8 cellular contexts compared by ENCODE assay signal in the genomic region with DNA sequence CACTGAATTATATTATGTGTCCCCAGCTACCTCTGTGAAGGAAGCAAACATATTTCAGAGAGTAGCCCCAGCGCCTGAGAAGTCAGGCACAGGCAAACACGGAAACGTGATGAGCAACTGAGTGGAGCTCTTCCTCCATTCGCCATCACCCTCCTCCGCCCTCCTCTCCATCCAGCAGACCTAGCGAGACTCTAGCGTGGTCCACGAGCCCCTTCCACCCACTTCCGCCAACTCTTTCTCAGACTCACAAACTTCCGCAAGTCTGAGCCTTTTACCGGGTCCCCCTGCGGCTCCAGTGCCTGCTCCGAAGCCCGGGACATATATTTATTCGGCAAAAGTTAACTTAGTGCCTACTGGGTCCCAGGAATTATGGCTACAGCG. TPM values are rescaled to one million over a fixed set of nuclear protein-coding genes. Genes with fewer than 3 reads are reported as not detected.
DNase-seq lines count a peak whose midpoint lies in the region; ATAC-seq and TF ChIP-seq lines count a peak whose summit lies in the region.

No MANE protein-coding gene starts in this region.

- no peaks in the 10 kb centered on the region for H3K9me3 Mint-ChIP-seq in activated CD8-positive, alpha-beta T cell treated with anti-CD3 and anti-CD28 coated beads, Interleukin-2, amount 10 ng/mL, durations not matched to agents 7 days and 5 days (ENCODE audit: insufficient read depth)
- no peaks in the 10 kb centered on the region for H3K9me3 Mint-ChIP-seq in endodermal cell

- H3K27ac Mint-ChIP-seq in activated CD8-positive, alpha-beta T cell treated with anti-CD3 and anti-CD28 coated beads, Interleukin-2, amount 10 ng/mL, durations not matched to agents 7 days and 5 days: peak overlapping the region; percentile 100
- peak overlapping the region; percentile 99 for H3K27ac Mint-ChIP-seq in endodermal cell

- no peaks in the 10 kb centered on the region for H3K27me3 Mint-ChIP-seq in activated CD8-positive, alpha-beta T cell treated with anti-CD3 and anti-CD28 coated beads, Interleukin-2, amount 10 ng/mL, durations not matched to agents 7 days and 5 days (ENCODE audit: low read depth)
- H3K27me3 Mint-ChIP-seq in endodermal cell (ENCODE audit: insufficient read depth): peaks cover 8% of the 10 kb centered on the region

- H3K9me3 ChIP-seq in endodermal cell (ENCODE audit: control insufficient read depth, low read length) (no peaks in the 10 kb centered on the region), mucosa of rectum (ENCODE audit: control insufficient read depth in 2 of 2, low read length in 2 of 2) (no peaks in the 10 kb centered on the region)

- H3K9ac ChIP-seq in endodermal cell (ENCODE audit: extremely low read depth, low read length, poor library complexity, severe bottlenecking) (peak overlapping the region; percentile 96), mucosa of rectum (ENCODE audit: low read depth in 1 of 2, low read length in 2 of 2) (peak overlapping the region; percentile 61 to 82)

- DNase-seq in NCI-H1436 (lab: John Stamatoyannopoulos, UW) (peak; percentile 36), NCI-H1436 treated with DMSO at 0.1 percent for 48 hours (lab: John Stamatoyannopoulos, UW) (no peak), NCI-H526 treated with DMSO at 0.1 percent for 48 hours (lab: John Stamatoyannopoulos, UW) (peak; percentile 24), endodermal cell (no peak)
- peak; percentile 77 for DNase-seq in activated CD8-positive, alpha-beta T cell treated with anti-CD3 and anti-CD28 coated beads, Interleukin-2, amount 10 ng/mL, durations not matched to agents 7 days and 5 days
- peak; percentile 73 for DNase-seq in stimulated activated CD8-positive, alpha-beta memory T cell treated with anti-CD3 and anti-CD28 coated beads, Interleukin-4, amount 100 ng/mL, for 48 hours

- peaks cover 59% of the 10 kb centered on the region for H3K36me3 Mint-ChIP-seq in activated CD8-positive, alpha-beta T cell treated with anti-CD3 and anti-CD28 coated beads, Interleukin-2, amount 10 ng/mL, durations not matched to agents 7 days and 5 days (ENCODE audit: low read depth)
- peaks cover 45% of the 10 kb centered on the region for H3K36me3 Mint-ChIP-seq in endodermal cell (ENCODE audit: low read depth)

- H3K4me3 ChIP-seq in endodermal cell (ENCODE audit: low read length): peak overlapping the region; percentile 99
- peak overlapping the region; percentile 79 to 93 for H3K4me3 ChIP-seq in mucosa of rectum (ENCODE audit: low read length in 2 of 2)

- POLR2A ChIA-PET in activated CD8-positive, alpha-beta T cell treated with anti-CD3 and anti-CD28 coated beads, Interleukin-2, amount 10 ng/mL, durations not matched to agents 7 days and 5 days (lab: Charles Lee): interaction anchor here (0.6 to 2.8 kb wide), 21 partner anchors 9 to 1004 kb away, joined by 3 to 29 read pairs (median 4); a partner anchor contains a TSS

- CTCF ChIA-PET in activated CD8-positive, alpha-beta T cell treated with anti-CD3 and anti-CD28 coated beads, Interleukin-2, amount 10 ng/mL, durations not matched to agents 7 days and 5 days (lab: Charles Lee): interaction anchor here (1.2 to 3.8 kb wide), 5 partner anchors 18 to 83 kb away, joined by 4 to 46 read pairs (median 9); a partner anchor contains a TSS

- no peaks in the 10 kb centered on the region for H3K4me1 ChIP-seq in endodermal cell (ENCODE audit: control insufficient read depth, insufficient read depth, low read length)
- H3K4me1 ChIP-seq in mucosa of rectum (ENCODE audit: control insufficient read depth in 2 of 2, insufficient read depth in 2 of 2, low read length in 2 of 2): peaks cover 14 to 15% of the 10 kb centered on the region in 2 donors

- no peak for TF ChIP-seq CTCF in endodermal cell (conservative IDR thresholded peaks at IDR 0.05)

- H3K4me1 Mint-ChIP-seq in activated CD8-positive, alpha-beta T cell treated with anti-CD3 and anti-CD28 coated beads, Interleukin-2, amount 10 ng/mL, durations not matched to agents 7 days and 5 days (ENCODE audit: low read depth): peaks cover 52% of the 10 kb centered on the region
- H3K4me1 Mint-ChIP-seq in endodermal cell: peaks cover 17% of the 10 kb centered on the region

- H3K36me3 ChIP-seq in endodermal cell (ENCODE audit: control insufficient read depth, insufficient read depth, low read length): peaks cover 43% of the 10 kb centered on the region
- H3K36me3 ChIP-seq in mucosa of rectum (ENCODE audit: control insufficient read depth in 2 of 2, insufficient read depth in 2 of 2, low read length in 2 of 2): peaks cover 11 to 32% of the 10 kb centered on the region in 2 donors

- WGBS in endodermal cell (ENCODE audit: insufficient coverage in 1 of 2, insufficient read length in 1 of 2), 2 experiments: 0% methylated on average over 7 to 16 of the region's 16 CpGs

- peak overlapping the region; percentile 94 for H3K27ac ChIP-seq in endodermal cell (ENCODE audit: low read depth, low read length)
- H3K27ac ChIP-seq in mucosa of rectum (ENCODE audit: low read depth in 2 of 2, low read length in 2 of 2): peak overlapping the region; percentile 89 to 93

- H3K27me3 ChIP-seq in endodermal cell (ENCODE audit: control insufficient read depth, insufficient read depth, low read length, poor library complexity, severe bottlenecking) (no peaks in the 10 kb centered on the region), mucosa of rectum (ENCODE audit: control insufficient read depth in 2 of 2, insufficient read depth in 2 of 2, low read length in 2 of 2) (no peaks in the 10 kb centered on the region)

- H3K4me3 Mint-ChIP-seq in activated CD8-positive, alpha-beta T cell treated with anti-CD3 and anti-CD28 coated beads, Interleukin-2, amount 10 ng/mL, durations not matched to agents 7 days and 5 days: peak overlapping the region; percentile 98
- peak overlapping the region; percentile 94 for H3K4me3 Mint-ChIP-seq in endodermal cell

- ATAC-seq in HG03025 (IDR thresholded peaks at IDR 0.05; ENCODE audit: low FRiP score, unreplicated experiment): peak; percentile 27
- ATAC-seq in activated CD8-positive, alpha-beta T cell treated with anti-CD3 and anti-CD28 coated beads, Interleukin-2, amount 10 ng/mL, durations not matched to agents 7 days and 5 days: peak; percentile 69

RNA-seq across cellular contexts. Expression of a gene that starts 0.5 kb away (rescaled TPM):
- total RNA-seq in activated CD8-positive, alpha-beta T cell treated with anti-CD3 and anti-CD28 coated beads, Interleukin-2, amount 10 ng/mL, durations not matched to agents 7 days and 5 days: 100 to 1,000 TPM; 338 to 339 TPM
- total RNA-seq in endodermal cell: 100 to 1,000 TPM; 277 to 310 TPM
- polyA plus RNA-seq in endodermal cell (2013, experiment 1 of 2): 339 TPM
- 323 TPM for polyA plus RNA-seq in endodermal cell (2013, experiment 2 of 2)

RNA-seq across cellular contexts. Expression of a gene that starts 38.7 kb away (rescaled TPM):
- total RNA-seq in activated CD8-positive, alpha-beta T cell treated with anti-CD3 and anti-CD28 coated beads, Interleukin-2, amount 10 ng/mL, durations not matched to agents 7 days and 5 days: 1 to 10 TPM; 8.7 to 9.0 TPM
- total RNA-seq in endodermal cell: 10 to 100 TPM in 1 of 2 donors, 1 to 10 TPM in 1; 6.9 to 10.1 TPM
- polyA plus RNA-seq in endodermal cell (2013, experiment 1 of 2): 6.7 TPM
- 5.4 TPM for polyA plus RNA-seq in endodermal cell (2013, experiment 2 of 2)

Comparison
In these comparisons a context has a peak if more than half of its experiments do, and no peak if none do; other contexts are left out.
1. DNase-seq: peak in NCI-H1436 (single experiment), NCI-H526 treated with DMSO at 0.1 percent for 48 hours (single experiment), activated CD8-positive, alpha-beta T cell treated with anti-CD3 and anti-CD28 coated beads, Interleukin-2, amount 10 ng/mL, durations not matched to agents 7 days and 5 days (single experiment) and stimulated activated CD8-positive, alpha-beta memory T cell treated with anti-CD3 and anti-CD28 coated beads, Interleukin-4, amount 100 ng/mL, for 48 hours (single experiment); none in NCI-H1436 treated with DMSO at 0.1 percent for 48 hours (single experiment) and endodermal cell (single experiment).